In genomic region chr11:110076388-110076965, GRCh38 we compare ENCODE assay signal across 9 cellular contexts. TPM values are rescaled to one million over a fixed set of nuclear protein-coding genes. Genes with fewer than 3 reads are reported as not detected.
DNase-seq lines count a peak whose midpoint lies in the region; ATAC-seq, FAIRE-seq and TF ChIP-seq lines count a peak whose summit lies in the region.
"Had no signal": no experiment of that assay in that cellular context is flagged by ENCODE, and none has a peak within 500 bp of the region (broad histone marks: within the 10 kb centered on the region; RNA-seq: fewer than 3 reads in every experiment).

No MANE protein-coding gene starts in this region.

- H3K4me1 ChIP-seq in neural progenitor cell (peaks cover 3% of the 10 kb centered on the region), testis (peaks cover 19% of the 10 kb centered on the region)

- H3K27ac Mint-ChIP-seq in T-helper 2 cell treated with Interferon-gamma antibody and Interleukin-4, amounts not matched to agents 5 μg/mL and 100 μg/mL, for 36 hours: peak overlapping the region; percentile 55
- no peak overlapping the region for H3K27ac Mint-ChIP-seq in neural progenitor cell

- H3K27ac ChIP-seq in neural progenitor cell (no peak overlapping the region), testis (no peak overlapping the region)

- H3K4me1 Mint-ChIP-seq in T-helper 2 cell treated with Interferon-gamma antibody and Interleukin-4, amounts not matched to agents 5 μg/mL and 100 μg/mL, for 36 hours (ENCODE audit: low read depth): peaks cover 30% of the 10 kb centered on the region
- peaks cover 11% of the 10 kb centered on the region for H3K4me1 Mint-ChIP-seq in neural progenitor cell

- FAIRE-seq in GM19239 (lab: Jason Lieb, UNC): peak; percentile 98
- FAIRE-seq: colon had no signal

- no peak overlapping the region for H3K9ac ChIP-seq in neural progenitor cell

- peak overlapping the region; percentile 58 for H2AFZ ChIP-seq in neural progenitor cell (replicated peaks)

- H3K36me3 ChIP-seq in neural progenitor cell (no peaks in the 10 kb centered on the region), testis (ENCODE audit: low read depth, missing control alignments) (no peaks in the 10 kb centered on the region)

- peak; percentile 33 for ATAC-seq in HG03103 (IDR thresholded peaks at IDR 0.05; ENCODE audit: low read depth, unreplicated experiment)

- H3K9me3 ChIP-seq in neural progenitor cell (ENCODE audit: low read depth): no peaks in the 10 kb centered on the region
- H3K9me3 ChIP-seq in testis: no peaks in the 10 kb centered on the region

- intact Hi-C loops in testis (cut with DNase I; ENCODE audit: low total_unique reads): no loop called here

- no peak for DNase-seq in GM19239 (ENCODE audit: insufficient read length, low spot score)
- DNase-seq in T-helper 2 cell treated with Interferon-gamma antibody and Interleukin-4, amounts not matched to agents 5 μg/mL and 100 μg/mL, for 36 hours (ENCODE audit: low spot score): no peak
- DNase-seq in neural progenitor cell (ENCODE audit: low spot score): no peak
- no peak for DNase-seq in NAMALWA (ENCODE audit: low spot score)
- no peak for DNase-seq in activated CD4-positive, CD25-positive, alpha-beta regulatory T cell (lab: John Stamatoyannopoulos, UW)
- no peak for DNase-seq in testis
- DNase-seq: NCI-H2171 treated with DMSO at 0.1 percent for 48 hours had no signal

- peaks cover 13% of the 10 kb centered on the region for H3K27me3 Mint-ChIP-seq in T-helper 2 cell treated with Interferon-gamma antibody and Interleukin-4, amounts not matched to agents 5 μg/mL and 100 μg/mL, for 36 hours (ENCODE audit: low read depth)
- H3K27me3 Mint-ChIP-seq in neural progenitor cell (ENCODE audit: insufficient read depth, low read depth): peaks cover 5% of the 10 kb centered on the region

- H3K4me3 ChIP-seq in neural progenitor cell (no peak overlapping the region), testis (no peak overlapping the region)

- no peaks in the 10 kb centered on the region for H4K20me1 ChIP-seq in neural progenitor cell (ENCODE audit: low read depth)

- peak overlapping the region; percentile 50 for H3K4me3 Mint-ChIP-seq in T-helper 2 cell treated with Interferon-gamma antibody and Interleukin-4, amounts not matched to agents 5 μg/mL and 100 μg/mL, for 36 hours
- H3K4me3 Mint-ChIP-seq in neural progenitor cell: no peak overlapping the region

- no peaks in the 10 kb centered on the region for H3F3A ChIP-seq in neural progenitor cell (ENCODE audit: low read depth)

- no peaks in the 10 kb centered on the region for H3K9me3 Mint-ChIP-seq in T-helper 2 cell treated with Interferon-gamma antibody and Interleukin-4, amounts not matched to agents 5 μg/mL and 100 μg/mL, for 36 hours
- H3K9me3 Mint-ChIP-seq in neural progenitor cell: no peaks in the 10 kb centered on the region

- no peak for TF ChIP-seq POLR2A in testis (IDR thresholded peaks at IDR 0.05)

- TF ChIP-seq CTCF in neural progenitor cell (IDR thresholded peaks at IDR 0.05): no peak
- TF ChIP-seq CTCF in testis (IDR thresholded peaks at IDR 0.05): no peak

- no peaks in the 10 kb centered on the region for H3K79me2 ChIP-seq in neural progenitor cell (ENCODE audit: low read depth)

- H3K4me2 ChIP-seq in neural progenitor cell: no peak overlapping the region

- 44 to 67% methylated on average over 7 of the region's 7 CpGs for WGBS in testis, 2 donors

- H3K27me3 ChIP-seq in neural progenitor cell (no peaks in the 10 kb centered on the region), testis (no peaks in the 10 kb centered on the region)

- peaks cover 4% of the 10 kb centered on the region for H3K36me3 Mint-ChIP-seq in T-helper 2 cell treated with Interferon-gamma antibody and Interleukin-4, amounts not matched to agents 5 μg/mL and 100 μg/mL, for 36 hours (ENCODE audit: low read depth)
- no peaks in the 10 kb centered on the region for H3K36me3 Mint-ChIP-seq in neural progenitor cell

RNA-seq across cellular contexts. Expression of gene ZC3H12C, which starts 16.7 kb away (rescaled TPM):
- 28.8 and 31.8 TPM in 2 replicates for total RNA-seq in neural progenitor cell (ENCODE audit: low replicate concordance)
- total RNA-seq in testis: 10 to 100 TPM; 16.9 to 17.0 TPM
- polyA plus RNA-seq in testis (ENCODE audit: insufficient read depth, low read depth, low replicate concordance): 6.8 TPM
